Comparison of ENCODE assay signal across 8 cellular contexts in the genomic region with DNA sequence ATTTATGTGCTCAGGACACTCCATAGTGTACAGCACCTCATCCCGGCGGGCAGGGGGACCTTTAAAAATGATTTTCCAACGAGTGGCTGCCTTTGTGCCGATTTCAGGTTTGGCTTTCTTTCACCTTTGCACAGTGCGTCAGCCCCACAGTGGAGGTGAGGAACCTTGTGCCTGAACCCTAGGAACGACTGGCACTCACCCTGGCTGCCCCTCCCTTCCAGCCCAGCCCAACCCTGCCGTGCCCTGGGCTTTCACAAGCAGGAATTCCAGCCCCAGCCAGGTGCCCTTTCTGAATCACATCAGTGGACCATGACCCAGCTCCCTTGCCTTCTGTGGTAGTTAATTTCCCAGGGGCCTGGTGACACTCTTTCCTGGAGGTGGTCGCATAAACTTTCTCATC. TPM values are rescaled to one million over a fixed set of nuclear protein-coding genes. Genes with fewer than 3 reads are reported as not detected.
DNase-seq lines count a peak whose midpoint lies in the region; ATAC-seq, FAIRE-seq and TF ChIP-seq lines count a peak whose summit lies in the region.

No MANE protein-coding gene starts in this region.

- intact Hi-C loops in CD4-positive, alpha-beta memory T cell (cut with micrococcal nuclease) = loop anchor here (5.0 to 10.0 kb wide), 3 partner anchors 272 to 467 kb away; partner anchors contain the start of genes ACSL4, AMMECR1 and NXT2
- intact Hi-C loops in endothelial cell of umbilical vein (cut with micrococcal nuclease) = loop anchor here (5.0 kb wide), 1 partner anchor 143 kb away; no protein-coding TSS in a partner anchor

- H3K9me3 ChIP-seq in CD4-positive, alpha-beta memory T cell (ENCODE audit: control insufficient read depth in 1 of 2, low read length in 2 of 2) = no peaks in the 10 kb centered on the region
- H3K9me3 ChIP-seq in MM.1S (replicated peaks; ENCODE audit: insufficient read depth, low read length) (no peaks in the 10 kb centered on the region), endothelial cell of umbilical vein (replicated peaks; ENCODE audit: control insufficient read depth, insufficient read depth, low read length) (no peaks in the 10 kb centered on the region)

- no peak for ATAC-seq in natural killer cell treated with Interleukin-12 subunit alpha and Interleukin-12 subunit beta and Interleukin-15 and Interleukin-18, amount 100 ng/mL, for 72 hours
- ATAC-seq in HG03342 (IDR thresholded peaks at IDR 0.05; ENCODE audit: unreplicated experiment) = no peak
- ATAC-seq in GM18519 (IDR thresholded peaks at IDR 0.05; ENCODE audit: low FRiP score, unreplicated experiment) = no peak

- peak overlapping the region in 2 of 7 donors; percentile 64 to 87 for H3K27ac Mint-ChIP-seq in CD4-positive, alpha-beta memory T cell
- peak overlapping the region in 1 of 2 donors; percentile 37 for H3K27ac Mint-ChIP-seq in natural killer cell treated with Interleukin-12 subunit alpha and Interleukin-12 subunit beta and Interleukin-15 and Interleukin-18, amount 100 ng/mL, for 72 hours

- H3K27me3 Mint-ChIP-seq in CD4-positive, alpha-beta memory T cell = no peaks in the 10 kb centered on the region
- peaks cover 0 to 2% of the 10 kb centered on the region in 2 donors for H3K27me3 Mint-ChIP-seq in natural killer cell treated with Interleukin-12 subunit alpha and Interleukin-12 subunit beta and Interleukin-15 and Interleukin-18, amount 100 ng/mL, for 72 hours

- no peak overlapping the region for H2AFZ ChIP-seq in MM.1S (ENCODE audit: low read length)
- no peak overlapping the region for H2AFZ ChIP-seq in endothelial cell of umbilical vein (ENCODE audit: low read depth, low read length)

- no peak overlapping the region for H3K27ac ChIP-seq in CD4-positive, alpha-beta memory T cell (ENCODE audit: low read depth, low read length)
- H3K27ac ChIP-seq in MM.1S (ENCODE audit: low read length) (no peak overlapping the region), endothelial cell of umbilical vein (ENCODE audit: insufficient read depth, low read depth, low read length) (no peak overlapping the region)

- no TSS peak for BruUV-seq in endothelial cell of umbilical vein (replicated peaks; lab: Mats Ljungman, UMichigan)

- H3K36me3 Mint-ChIP-seq in CD4-positive, alpha-beta memory T cell = peaks cover 0 to 9% of the 10 kb centered on the region in 2 donors
- peaks cover 4% of the 10 kb centered on the region for H3K36me3 Mint-ChIP-seq in natural killer cell treated with Interleukin-12 subunit alpha and Interleukin-12 subunit beta and Interleukin-15 and Interleukin-18, amount 100 ng/mL, for 72 hours

- TF ChIP-seq POLR2A in endothelial cell of umbilical vein (IDR thresholded peaks at IDR 0.05; ENCODE audit: low read depth, low read length) = no peak

- peaks cover 0 to 2% (median 0%) of the 10 kb centered on the region in 8 donors for H3K9me3 Mint-ChIP-seq in CD4-positive, alpha-beta memory T cell
- no peaks in the 10 kb centered on the region for H3K9me3 Mint-ChIP-seq in natural killer cell treated with Interleukin-12 subunit alpha and Interleukin-12 subunit beta and Interleukin-15 and Interleukin-18, amount 100 ng/mL, for 72 hours

- H4K20me1 ChIP-seq in MM.1S (ENCODE audit: insufficient read depth, low read length) = no peaks in the 10 kb centered on the region
- no peaks in the 10 kb centered on the region for H4K20me1 ChIP-seq in endothelial cell of umbilical vein (replicated peaks; ENCODE audit: control insufficient read depth, extremely low read depth, insufficient read depth, low read length)

- no peaks in the 10 kb centered on the region for H3K9me1 ChIP-seq in endothelial cell of umbilical vein (replicated peaks; ENCODE audit: control insufficient read depth, extremely low read depth, insufficient read depth, low read length)

- no peaks in the 10 kb centered on the region for H3K9me2 ChIP-seq in MM.1S (replicated peaks; ENCODE audit: insufficient read depth, low read length)

- H3K27me3 ChIP-seq in CD4-positive, alpha-beta memory T cell (ENCODE audit: insufficient read depth, low read length) = no peaks in the 10 kb centered on the region
- no peaks in the 10 kb centered on the region for H3K27me3 ChIP-seq in MM.1S (replicated peaks; ENCODE audit: insufficient read depth, low read length)
- no peaks in the 10 kb centered on the region for H3K27me3 ChIP-seq in endothelial cell of umbilical vein (ENCODE audit: control insufficient read depth in 2 of 2, insufficient read depth in 2 of 2, low read length in 2 of 2)

- POLR2A ChIA-PET in CD4-positive, alpha-beta memory T cell (lab: Charles Lee; ENCODE audit: partially characterized antibody) = no interaction called here
- POLR2A ChIA-PET in endothelial cell of umbilical vein (lab: Charles Lee) = no interaction called here

- no peak overlapping the region for H3K9ac ChIP-seq in MM.1S (ENCODE audit: low read length)
- no peak overlapping the region for H3K9ac ChIP-seq in endothelial cell of umbilical vein (replicated peaks; ENCODE audit: extremely low read depth, insufficient read depth, low read length)

- H3K4me2 ChIP-seq in MM.1S (ENCODE audit: low read depth, low read length) (peak overlapping the region; percentile 69), endothelial cell of umbilical vein (ENCODE audit: insufficient read depth, low read length) (no peak overlapping the region)

- dilution Hi-C loops in endothelial cell of umbilical vein (cut with MboI; ENCODE audit: extremely low pct_ligation_motif_present, low sequenced_read_pairs) = no loop called here

- H3K4me3 ChIP-seq in CD4-positive, alpha-beta memory T cell (ENCODE audit: low read length in 2 of 2) = no peak overlapping the region
- H3K4me3 ChIP-seq in MM.1S (ENCODE audit: low read length) = peak overlapping the region; percentile 70; the same call in 1 of the 2 replicates
- H3K4me3 ChIP-seq in endothelial cell of umbilical vein (replicated peaks in 1 of 3; ENCODE audit: insufficient read depth in 1 of 3, low read depth in 1 of 3, low read length in 3 of 3) = no peak overlapping the region

- H3K4me1 Mint-ChIP-seq in CD4-positive, alpha-beta memory T cell = peaks cover 23 to 48% (median 32%) of the 10 kb centered on the region in 4 donors
- H3K4me1 Mint-ChIP-seq in natural killer cell treated with Interleukin-12 subunit alpha and Interleukin-12 subunit beta and Interleukin-15 and Interleukin-18, amount 100 ng/mL, for 72 hours (ENCODE audit: low read depth in 2 of 2) = peaks cover 32 to 35% of the 10 kb centered on the region in 2 donors

- in situ Hi-C loops in KBM-7 (cut with MboI; ENCODE audit: low pct_unique_long_range_greater_than_20kb, low sequenced_read_pairs) = no loop called here

- peaks cover 35% of the 10 kb centered on the region for H3K4me1 ChIP-seq in CD4-positive, alpha-beta memory T cell (ENCODE audit: insufficient read depth, low read length)
- H3K4me1 ChIP-seq in MM.1S (ENCODE audit: low read length) (0 out of 2 replicates have a peak, but pooled peaks cover 3% of the 10 kb centered on the region), endothelial cell of umbilical vein (ENCODE audit: control insufficient read depth, extremely low read depth, insufficient read depth, low read length) (peaks cover 6% of the 10 kb centered on the region)

- no peak for DNase-seq in CD4-positive, alpha-beta memory T cell
- DNase-seq in MM.1S (no peak), endothelial cell of umbilical vein (ENCODE audit: low read depth, low spot score) (no peak), NCI-H1436 treated with DMSO at 0.1 percent for 48 hours (lab: John Stamatoyannopoulos, UW) (no peak), KBM-7 (no peak)
- DNase-seq in natural killer cell treated with Interleukin-12 subunit alpha and Interleukin-12 subunit beta and Interleukin-15 and Interleukin-18, amount 100 ng/mL, for 72 hours (ENCODE audit: low spot score) = no peak

- H3K36me3 ChIP-seq in CD4-positive, alpha-beta memory T cell (ENCODE audit: insufficient read depth, low read length) = no peaks in the 10 kb centered on the region
- H3K36me3 ChIP-seq in MM.1S (replicated peaks; ENCODE audit: insufficient read depth, low read length) (no peaks in the 10 kb centered on the region), endothelial cell of umbilical vein (ENCODE audit: control insufficient read depth in 2 of 2, extremely low read depth in 1 of 2, insufficient read depth in 2 of 2, low read length in 2 of 2) (no peaks in the 10 kb centered on the region)

- FAIRE-seq in endothelial cell of umbilical vein (lab: Jason Lieb, UNC) = peak; percentile 75

- H3K79me2 ChIP-seq in MM.1S (ENCODE audit: low read length) (peaks cover 62% of the 10 kb centered on the region), endothelial cell of umbilical vein (ENCODE audit: control insufficient read depth, insufficient read depth, low read length) (peaks cover 2% of the 10 kb centered on the region)

- peak overlapping the region; percentile 51 to 92 (median 86) for H3K4me3 Mint-ChIP-seq in CD4-positive, alpha-beta memory T cell
- peak overlapping the region; percentile 91 for H3K4me3 Mint-ChIP-seq in natural killer cell treated with Interleukin-12 subunit alpha and Interleukin-12 subunit beta and Interleukin-15 and Interleukin-18, amount 100 ng/mL, for 72 hours

- TF ChIP-seq CTCF in MM.1S (IDR thresholded peaks at IDR 0.05; ENCODE audit: low read length) = no peak
- TF ChIP-seq CTCF in endothelial cell of umbilical vein (IDR thresholded peaks at IDR 0.05; ENCODE audit: extremely low read depth in 1 of 2, insufficient read depth in 1 of 2, low read depth in 1 of 2, low read length in 2 of 2) = no peak

- H3F3A ChIP-seq in MM.1S (ENCODE audit: insufficient read depth, low read length) = no peaks in the 10 kb centered on the region

- CTCF ChIA-PET in CD4-positive, alpha-beta memory T cell (lab: Charles Lee; ENCODE audit: partially characterized antibody) = no interaction called here
- CTCF ChIA-PET in endothelial cell of umbilical vein (lab: Charles Lee) = interaction anchor here (1.3 to 3.5 kb wide), 3 partner anchors 17 to 142 kb away, joined by 3 to 17 read pairs (median 6); no protein-coding TSS in a partner anchor

TF ChIP-seq in endothelial cell of umbilical vein, 7 proteins besides CTCF, POLR2A, EP300 and RAD21 (continues in another document):
- TF ChIP-seq GATA2 (IDR thresholded peaks at IDR 0.05; ENCODE audit: insufficient read depth, insufficient read length, low read depth, low read length) = no peak

RNA-seq across cellular contexts. Expression of gene TMEM164, which starts 1.3 kb away (rescaled TPM):
- total RNA-seq in CD4-positive, alpha-beta memory T cell = 10 to 100 TPM; 16.8 to 17.2 TPM
- polyA plus RNA-seq in CD4-positive, alpha-beta memory T cell = 1 to 10 TPM in 1 of 2 donors, under 1 TPM in 1; 0.52 to 2.9 TPM
- total RNA-seq in endothelial cell of umbilical vein = 22.2 and 25.1 TPM in 2 replicates
- polyA plus RNA-seq in endothelial cell of umbilical vein = 11.1 and 12.8 TPM in 2 replicates
- 12.9 and 14.2 TPM in 2 replicates for polyA plus RNA-seq in endothelial cell of umbilical vein (2011; cell fraction: cytosol; rRNA removed)
- 21.0 and 23.6 TPM in 2 replicates for polyA plus RNA-seq in endothelial cell of umbilical vein (2011; cell fraction: nucleus; rRNA removed)
- polyA plus RNA-seq in endothelial cell of umbilical vein (2012) = 15.8 and 18.4 TPM in 2 replicates
- polyA minus RNA-seq in endothelial cell of umbilical vein = 23.5 and 26.4 TPM in 2 replicates
- 14.8 TPM for polyA minus RNA-seq in endothelial cell of umbilical vein (2011; cell fraction: cytosol; rRNA and poly(A)+ RNA removed)
- polyA minus RNA-seq in endothelial cell of umbilical vein (2011; cell fraction: nucleus; rRNA and poly(A)+ RNA removed) = 14.4 and 17.1 TPM in 2 replicates
- total RNA-seq in natural killer cell treated with Interleukin-12 subunit alpha and Interleukin-12 subunit beta and Interleukin-15 and Interleukin-18, amount 100 ng/mL, for 72 hours = 10 to 100 TPM; 29.6 to 41.0 TPM
